1 cellular context compared by ENCODE assay signal in the genomic region with DNA sequence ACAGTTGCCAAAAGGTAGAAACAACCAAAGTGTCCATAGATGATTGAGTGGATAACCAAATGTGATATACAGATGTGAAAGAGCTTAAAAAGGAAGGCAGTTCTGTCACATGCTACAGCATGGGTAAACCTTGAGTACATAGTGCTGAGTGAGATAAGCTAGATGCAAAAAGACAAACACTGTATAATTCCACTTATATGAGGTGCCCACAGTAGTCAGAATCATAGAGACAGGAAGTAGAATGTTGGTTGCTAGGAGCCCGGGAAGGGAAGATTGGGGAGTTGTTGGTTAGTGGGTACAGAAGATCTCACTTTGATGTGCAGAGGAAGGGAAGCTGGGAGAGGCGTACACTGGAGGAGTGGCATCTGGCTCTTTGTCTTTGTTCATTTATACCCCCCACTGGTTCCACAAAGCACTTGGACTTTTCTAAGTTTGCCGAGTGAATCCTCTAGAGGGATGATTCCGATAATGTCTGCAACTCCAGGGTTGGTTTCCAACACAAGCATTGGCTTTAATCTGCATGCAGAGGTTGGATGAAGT.
TF ChIP-seq lines count a peak whose summit lies in the region.

No MANE protein-coding gene starts in this region.

TF ChIP-seq in GM23338, 12 proteins besides CTCF, POLR2A, EP300 and RAD21 (continued from another document):
- no peak for TF ChIP-seq CREB1 (CRISPR knock-in tag; IDR thresholded peaks at IDR 0.05; ENCODE audit: low read depth)
TF ChIP-seq in GM23338: peak in this region for 0.
